2 cellular contexts compared by ENCODE assay signal in the genomic region with DNA sequence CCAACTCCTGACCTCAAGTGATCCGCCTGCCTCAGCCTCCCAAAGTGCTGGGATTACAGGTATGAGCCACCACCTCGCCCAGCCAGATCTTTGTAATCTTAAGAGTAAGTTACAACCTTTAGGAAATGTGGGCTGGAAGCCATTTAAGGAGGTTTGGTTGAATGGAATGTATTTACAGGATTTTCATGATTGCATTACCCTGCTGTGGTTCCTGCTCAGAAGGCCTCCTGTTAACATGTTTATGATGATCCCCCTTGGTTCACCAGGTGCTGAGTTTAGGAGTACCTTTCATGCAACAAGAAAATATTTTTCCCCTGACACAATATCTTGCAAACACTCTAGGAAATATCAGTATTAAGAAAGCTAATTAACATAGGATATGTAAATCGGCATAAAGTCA.
TF ChIP-seq lines count a peak whose summit lies in the region.

No MANE protein-coding gene starts in this region.

TF ChIP-seq in IMR-90, 13 proteins besides CTCF, POLR2A, EP300 and RAD21 (continued from another document):
- TF ChIP-seq MAFK (IDR thresholded peaks at IDR 0.05; ENCODE audit: low read depth, low read length) (no peak), CEBPB (IDR thresholded peaks at IDR 0.05; ENCODE audit: low read depth, low read length) (no peak), MAZ (IDR thresholded peaks at IDR 0.05; ENCODE audit: borderline replicate concordance, low read depth, low read length) (no peak)
- TF ChIP-seq, protein P1, sequence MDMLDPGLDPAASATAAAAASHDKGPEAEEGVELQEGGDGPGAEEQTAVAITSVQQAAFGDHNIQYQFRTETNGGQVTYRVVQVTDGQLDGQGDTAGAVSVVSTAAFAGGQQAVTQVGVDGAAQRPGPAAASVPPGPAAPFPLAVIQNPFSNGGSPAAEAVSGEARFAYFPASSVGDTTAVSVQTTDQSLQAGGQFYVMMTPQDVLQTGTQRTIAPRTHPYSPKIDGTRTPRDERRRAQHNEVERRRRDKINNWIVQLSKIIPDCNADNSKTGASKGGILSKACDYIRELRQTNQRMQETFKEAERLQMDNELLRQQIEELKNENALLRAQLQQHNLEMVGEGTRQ (IDR thresholded peaks at IDR 0.05; ENCODE audit: low read depth, low read length), result no peak

TF ChIP-seq in WTC11, 78 proteins besides CTCF, POLR2A, EP300 and RAD21 (continued from another document):
- TF ChIP-seq, protein P2, sequence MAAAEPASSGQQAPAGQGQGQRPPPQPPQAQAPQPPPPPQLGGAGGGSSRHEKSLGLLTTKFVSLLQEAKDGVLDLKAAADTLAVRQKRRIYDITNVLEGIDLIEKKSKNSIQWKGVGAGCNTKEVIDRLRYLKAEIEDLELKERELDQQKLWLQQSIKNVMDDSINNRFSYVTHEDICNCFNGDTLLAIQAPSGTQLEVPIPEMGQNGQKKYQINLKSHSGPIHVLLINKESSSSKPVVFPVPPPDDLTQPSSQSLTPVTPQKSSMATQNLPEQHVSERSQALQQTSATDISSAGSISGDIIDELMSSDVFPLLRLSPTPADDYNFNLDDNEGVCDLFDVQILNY (CRISPR knock-in tag; IDR thresholded peaks at IDR 0.05), result no peak
- TF ChIP-seq, protein P3, sequence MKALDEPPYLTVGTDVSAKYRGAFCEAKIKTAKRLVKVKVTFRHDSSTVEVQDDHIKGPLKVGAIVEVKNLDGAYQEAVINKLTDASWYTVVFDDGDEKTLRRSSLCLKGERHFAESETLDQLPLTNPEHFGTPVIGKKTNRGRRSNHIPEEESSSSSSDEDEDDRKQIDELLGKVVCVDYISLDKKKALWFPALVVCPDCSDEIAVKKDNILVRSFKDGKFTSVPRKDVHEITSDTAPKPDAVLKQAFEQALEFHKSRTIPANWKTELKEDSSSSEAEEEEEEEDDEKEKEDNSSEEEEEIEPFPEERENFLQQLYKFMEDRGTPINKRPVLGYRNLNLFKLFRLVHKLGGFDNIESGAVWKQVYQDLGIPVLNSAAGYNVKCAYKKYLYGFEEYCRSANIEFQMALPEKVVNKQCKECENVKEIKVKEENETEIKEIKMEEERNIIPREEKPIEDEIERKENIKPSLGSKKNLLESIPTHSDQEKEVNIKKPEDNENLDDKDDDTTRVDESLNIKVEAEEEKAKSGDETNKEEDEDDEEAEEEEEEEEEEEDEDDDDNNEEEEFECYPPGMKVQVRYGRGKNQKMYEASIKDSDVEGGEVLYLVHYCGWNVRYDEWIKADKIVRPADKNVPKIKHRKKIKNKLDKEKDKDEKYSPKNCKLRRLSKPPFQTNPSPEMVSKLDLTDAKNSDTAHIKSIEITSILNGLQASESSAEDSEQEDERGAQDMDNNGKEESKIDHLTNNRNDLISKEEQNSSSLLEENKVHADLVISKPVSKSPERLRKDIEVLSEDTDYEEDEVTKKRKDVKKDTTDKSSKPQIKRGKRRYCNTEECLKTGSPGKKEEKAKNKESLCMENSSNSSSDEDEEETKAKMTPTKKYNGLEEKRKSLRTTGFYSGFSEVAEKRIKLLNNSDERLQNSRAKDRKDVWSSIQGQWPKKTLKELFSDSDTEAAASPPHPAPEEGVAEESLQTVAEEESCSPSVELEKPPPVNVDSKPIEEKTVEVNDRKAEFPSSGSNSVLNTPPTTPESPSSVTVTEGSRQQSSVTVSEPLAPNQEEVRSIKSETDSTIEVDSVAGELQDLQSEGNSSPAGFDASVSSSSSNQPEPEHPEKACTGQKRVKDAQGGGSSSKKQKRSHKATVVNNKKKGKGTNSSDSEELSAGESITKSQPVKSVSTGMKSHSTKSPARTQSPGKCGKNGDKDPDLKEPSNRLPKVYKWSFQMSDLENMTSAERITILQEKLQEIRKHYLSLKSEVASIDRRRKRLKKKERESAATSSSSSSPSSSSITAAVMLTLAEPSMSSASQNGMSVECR (CRISPR knock-in tag; IDR thresholded peaks at IDR 0.05; ENCODE audit: borderline replicate concordance), result no peak
- TF ChIP-seq, protein P4, sequence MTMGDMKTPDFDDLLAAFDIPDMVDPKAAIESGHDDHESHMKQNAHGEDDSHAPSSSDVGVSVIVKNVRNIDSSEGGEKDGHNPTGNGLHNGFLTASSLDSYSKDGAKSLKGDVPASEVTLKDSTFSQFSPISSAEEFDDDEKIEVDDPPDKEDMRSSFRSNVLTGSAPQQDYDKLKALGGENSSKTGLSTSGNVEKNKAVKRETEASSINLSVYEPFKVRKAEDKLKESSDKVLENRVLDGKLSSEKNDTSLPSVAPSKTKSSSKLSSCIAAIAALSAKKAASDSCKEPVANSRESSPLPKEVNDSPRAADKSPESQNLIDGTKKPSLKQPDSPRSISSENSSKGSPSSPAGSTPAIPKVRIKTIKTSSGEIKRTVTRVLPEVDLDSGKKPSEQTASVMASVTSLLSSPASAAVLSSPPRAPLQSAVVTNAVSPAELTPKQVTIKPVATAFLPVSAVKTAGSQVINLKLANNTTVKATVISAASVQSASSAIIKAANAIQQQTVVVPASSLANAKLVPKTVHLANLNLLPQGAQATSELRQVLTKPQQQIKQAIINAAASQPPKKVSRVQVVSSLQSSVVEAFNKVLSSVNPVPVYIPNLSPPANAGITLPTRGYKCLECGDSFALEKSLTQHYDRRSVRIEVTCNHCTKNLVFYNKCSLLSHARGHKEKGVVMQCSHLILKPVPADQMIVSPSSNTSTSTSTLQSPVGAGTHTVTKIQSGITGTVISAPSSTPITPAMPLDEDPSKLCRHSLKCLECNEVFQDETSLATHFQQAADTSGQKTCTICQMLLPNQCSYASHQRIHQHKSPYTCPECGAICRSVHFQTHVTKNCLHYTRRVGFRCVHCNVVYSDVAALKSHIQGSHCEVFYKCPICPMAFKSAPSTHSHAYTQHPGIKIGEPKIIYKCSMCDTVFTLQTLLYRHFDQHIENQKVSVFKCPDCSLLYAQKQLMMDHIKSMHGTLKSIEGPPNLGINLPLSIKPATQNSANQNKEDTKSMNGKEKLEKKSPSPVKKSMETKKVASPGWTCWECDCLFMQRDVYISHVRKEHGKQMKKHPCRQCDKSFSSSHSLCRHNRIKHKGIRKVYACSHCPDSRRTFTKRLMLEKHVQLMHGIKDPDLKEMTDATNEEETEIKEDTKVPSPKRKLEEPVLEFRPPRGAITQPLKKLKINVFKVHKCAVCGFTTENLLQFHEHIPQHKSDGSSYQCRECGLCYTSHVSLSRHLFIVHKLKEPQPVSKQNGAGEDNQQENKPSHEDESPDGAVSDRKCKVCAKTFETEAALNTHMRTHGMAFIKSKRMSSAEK (CRISPR knock-in tag; IDR thresholded peaks at IDR 0.05; ENCODE audit: borderline replicate concordance), result no peak
- TF ChIP-seq IRF2 (CRISPR knock-in tag; IDR thresholded peaks at IDR 0.05; ENCODE audit: borderline replicate concordance, low read depth) (no peak), NFYB (CRISPR knock-in tag; conservative IDR thresholded peaks at IDR 0.05; ENCODE audit: low read depth) (no peak)
- TF ChIP-seq, protein P5, sequence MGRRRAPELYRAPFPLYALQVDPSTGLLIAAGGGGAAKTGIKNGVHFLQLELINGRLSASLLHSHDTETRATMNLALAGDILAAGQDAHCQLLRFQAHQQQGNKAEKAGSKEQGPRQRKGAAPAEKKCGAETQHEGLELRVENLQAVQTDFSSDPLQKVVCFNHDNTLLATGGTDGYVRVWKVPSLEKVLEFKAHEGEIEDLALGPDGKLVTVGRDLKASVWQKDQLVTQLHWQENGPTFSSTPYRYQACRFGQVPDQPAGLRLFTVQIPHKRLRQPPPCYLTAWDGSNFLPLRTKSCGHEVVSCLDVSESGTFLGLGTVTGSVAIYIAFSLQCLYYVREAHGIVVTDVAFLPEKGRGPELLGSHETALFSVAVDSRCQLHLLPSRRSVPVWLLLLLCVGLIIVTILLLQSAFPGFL (CRISPR knock-in tag; IDR thresholded peaks at IDR 0.05; ENCODE audit: borderline replicate concordance), result no peak
- TF ChIP-seq, protein P6, sequence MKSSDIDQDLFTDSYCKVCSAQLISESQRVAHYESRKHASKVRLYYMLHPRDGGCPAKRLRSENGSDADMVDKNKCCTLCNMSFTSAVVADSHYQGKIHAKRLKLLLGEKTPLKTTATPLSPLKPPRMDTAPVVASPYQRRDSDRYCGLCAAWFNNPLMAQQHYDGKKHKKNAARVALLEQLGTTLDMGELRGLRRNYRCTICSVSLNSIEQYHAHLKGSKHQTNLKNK (CRISPR knock-in tag; IDR thresholded peaks at IDR 0.05), result no peak
